In genomic region chr7:1698951-1699350, GRCh38 we compare ENCODE assay signal across 19 cellular contexts. TPM values are rescaled to one million over a fixed set of nuclear protein-coding genes. Genes with fewer than 3 reads are reported as not detected.
A peak's percentile ranks its signal among the peaks of the same experiment; 100 is the strongest.
DNase-seq lines count a peak whose midpoint lies in the region; ATAC-seq, FAIRE-seq and TF ChIP-seq lines count a peak whose summit lies in the region.
"Had no signal": no experiment of that assay in that cellular context is flagged by ENCODE, and none has a peak within 500 bp of the region (broad histone marks: within the 10 kb centered on the region; RNA-seq: fewer than 3 reads in every experiment).

No MANE protein-coding gene starts in this region.

- TF ChIP-seq RAD21 in K562 (CRISPR knock-in tag; conservative IDR thresholded peaks at IDR 0.05 in 1 of 2, IDR thresholded peaks at IDR 0.05 in 1 of 2) = no peak

- no peaks in the 10 kb centered on the region for H3K36me3 ChIP-seq in K562 (ENCODE audit: control insufficient read depth, insufficient read depth, low read length)
- no peaks in the 10 kb centered on the region for H3K36me3 ChIP-seq in osteoblast (ENCODE audit: insufficient read depth, low read length)
- H3K36me3 ChIP-seq: HAP-1 had no signal

- intact Hi-C loops in K562 (cut with micrococcal nuclease) = no loop called here

- no peak overlapping the region for H3K27ac ChIP-seq in K562 (ENCODE audit: extremely low read depth, low read depth, low read length)
- H3K27ac ChIP-seq in osteoblast (ENCODE audit: low read depth, low read length) = no peak overlapping the region
- H3K27ac ChIP-seq: 22Rv1, A549, C4-2B, GM23248 had no signal

- H3K9me3 ChIP-seq in K562 (replicated peaks; ENCODE audit: control insufficient read depth, insufficient read depth, low read depth, low read length) (peaks cover 4% of the 10 kb centered on the region), osteoblast (ENCODE audit: low read depth, low read length) (peaks cover 3% of the 10 kb centered on the region)

- ATAC-seq in activated CD4-positive, CD25-positive, alpha-beta regulatory T cell treated with anti-CD3 and anti-CD28 coated beads, Interleukin-2, amount 50 U/mL, for 24 hours = no peak
- no peak for ATAC-seq in K562
- ATAC-seq: A549 had no signal

- no peak overlapping the region for H3K4me2 ChIP-seq in K562 (ENCODE audit: insufficient read depth, low read length)
- H3K4me2 ChIP-seq in osteoblast (ENCODE audit: insufficient read depth, low read length) = no peak overlapping the region
- H3K4me2 ChIP-seq: A549 had no signal

- no peaks in the 10 kb centered on the region for H3K9me1 ChIP-seq in K562 (ENCODE audit: control insufficient read depth, insufficient read depth, low read length)

- no peak for TF ChIP-seq EP300 in K562 (IDR thresholded peaks at IDR 0.05; ENCODE audit: low read length)

- no peak overlapping the region for H3K9ac ChIP-seq in K562 (ENCODE audit: insufficient read depth in 1 of 2, low read depth in 2 of 2, low read length in 2 of 2)
- H3K9ac ChIP-seq: GM23248 had no signal

- no peak overlapping the region for H3K4me3 ChIP-seq in K562
- H3K4me3 ChIP-seq in osteoblast (ENCODE audit: insufficient read depth, low read length) = no peak overlapping the region
- H3K4me3 ChIP-seq: A549, GM23248, HAP-1 had no signal

- H2AFZ ChIP-seq in K562 (ENCODE audit: low read depth, low read length) (no peak overlapping the region), osteoblast (ENCODE audit: low read length) (no peak overlapping the region)
- H2AFZ ChIP-seq: GM23248 had no signal

- TF ChIP-seq CTCF in K562 (IDR thresholded peaks at IDR 0.05 in 2 of 3, conservative IDR thresholded peaks at IDR 0.05 in 1 of 3; ENCODE audit: insufficient read depth in 2 of 3, low read depth in 1 of 3, low read length in 3 of 3) (no peak), osteoblast (IDR thresholded peaks at IDR 0.05; ENCODE audit: extremely low read depth, low read depth, low read length) (no peak)

- CTCF ChIA-PET in K562 (lab: Yijun Ruan, JAX; ENCODE audit: low intra/inter-chr PET ratio) = no interaction called here

- BruUV-seq in K562 (replicated peaks; lab: Mats Ljungman, UMichigan) = no TSS peak

- in situ Hi-C loops in K562 (cut with MboI) = no loop called here

- FAIRE-seq in K562 (lab: Jason Lieb, UNC) (no peak), urothelium cell line (lab: Jason Lieb, UNC) (peak; percentile 96)
- FAIRE-seq: A549, D721Med, GM12892, GM18507 had no signal

- 34% methylated on average over 6 of the region's 6 CpGs for WGBS in K562 (ENCODE audit: insufficient coverage, low coverage, missing lambda C conversion rate)

- no peak for TF ChIP-seq POLR2A in K562 (conservative IDR thresholded peaks at IDR 0.05)

- H4K20me1 ChIP-seq in K562 (replicated peaks; ENCODE audit: control insufficient read depth, insufficient read depth, low read length) (no peaks in the 10 kb centered on the region), osteoblast (ENCODE audit: insufficient read depth, low read length) (no peaks in the 10 kb centered on the region)

- peak; percentile 2 for DNase-seq in activated CD4-positive, CD25-positive, alpha-beta regulatory T cell treated with anti-CD3 and anti-CD28 coated beads, Interleukin-2, amount 50 U/mL, for 72 hours
- DNase-seq in K562 (ENCODE audit: extremely low read depth in 1 of 4, low spot score in 3 of 4) = no peak
- peak; percentile 2 for DNase-seq in osteoblast (ENCODE audit: insufficient read length, low spot score, missing footprints)
- no peak for DNase-seq in urothelium cell line (ENCODE audit: low spot score)
- no peak for DNase-seq in activated T-cell treated with anti-CD3 and anti-CD28 coated beads for 4 hours
- DNase-seq in stimulated activated CD4-positive, alpha-beta T cell treated with anti-CD3 and anti-CD28 coated beads, Interleukin-1b, Interleukin-23, amount 100 ng/mL, for 48 hours = no peak
- DNase-seq: AML-193, GDM1, GM23248 had no signal

- POLR2A ChIA-PET in K562 (lab: Yijun Ruan, JAX) = interaction anchor here (0.6 kb wide), 1 partner anchor 430 kb away, joined by 4 read pairs; no protein-coding TSS in a partner anchor

- H3K4me1 ChIP-seq in K562 (replicated peaks in 1 of 2; ENCODE audit: control insufficient read depth in 2 of 2, insufficient read depth in 2 of 2, low read length in 2 of 2) (peaks cover 0 to 19% of the 10 kb centered on the region in 2 experiments; a peak in 2 of 5 replicates), osteoblast (ENCODE audit: insufficient read depth, low read length) (no peaks in the 10 kb centered on the region)
- H3K4me1 ChIP-seq: A549, Caco-2, HAP-1 had no signal

- H3K79me2 ChIP-seq in K562 (ENCODE audit: control insufficient read depth, insufficient read depth, low read length) (no peaks in the 10 kb centered on the region), osteoblast (ENCODE audit: insufficient read depth, low read length) (no peaks in the 10 kb centered on the region)

- peaks cover 23 to 75% of the 10 kb centered on the region in 2 experiments; a peak in 4 of 5 replicates for H3K27me3 ChIP-seq in K562 (ENCODE audit: control insufficient read depth in 2 of 2, insufficient read depth in 2 of 2, low read length in 2 of 2)
- no peaks in the 10 kb centered on the region for H3K27me3 ChIP-seq in osteoblast (ENCODE audit: insufficient read depth, low read length)

TF ChIP-seq in K562, 482 proteins besides CTCF, POLR2A, EP300 and RAD21:
- TF ChIP-seq RBM25 (IDR thresholded peaks at IDR 0.05; ENCODE audit: low read depth, low read length, severe bottlenecking) = peak; percentile 24
- TF ChIP-seq ZNF146 (CRISPR knock-in tag; IDR thresholded peaks at IDR 0.05; ENCODE audit: unreplicated experiment) = peak; percentile 86
- TF ChIP-seq XRCC3 (IDR thresholded peaks at IDR 0.05) = no peak

RNA-seq across cellular contexts. Expression of gene ELFN1, which starts 28.9 kb away (rescaled TPM):
- 0.25 TPM in 1 of 2 replicates, not detected in the other for total RNA-seq in K562 (2011; cell fraction: chromatin; rRNA removed; ENCODE audit: low replicate concordance)
- total RNA-seq in K562 (2011; cell fraction: nucleolus; rRNA removed) = 0.39 and 0.67 TPM in 2 replicates
- total RNA-seq in K562 (2011; cell fraction: nucleoplasm; rRNA removed) = 0.07 and 0.31 TPM in 2 replicates
- 0.23 and 0.45 TPM in 2 replicates for total RNA-seq in K562 (2014; rRNA removed)
- total RNA-seq in K562 (2014; rRNA removed; fragmentation: Illumina TruSeq; extraction: Trizol) = 0.04 and 0.06 TPM in 2 replicates
- 0.08 and 0.18 TPM in 2 replicates for total RNA-seq in K562 (2015; rRNA removed; fragmentation: Illumina TruSeq; extraction: Trizol)
- total RNA-seq in K562 (2021) = 0.45 and 0.64 TPM in 2 replicates
- 0.13 and 0.41 TPM in 2 replicates for polyA plus RNA-seq in K562 (2011; rRNA removed)
- 0.44 and 0.81 TPM in 2 replicates for polyA plus RNA-seq in K562 (2011; cell fraction: cytosol; rRNA removed)
- 0.26 and 0.31 TPM in 2 replicates for polyA plus RNA-seq in K562 (2011; cell fraction: nucleus; rRNA removed)
- 0.35 and 0.39 TPM in 2 replicates for polyA plus RNA-seq in K562 (2012)
- polyA plus RNA-seq in K562 (2014; fragmentation: Illumina TruSeq; extraction: Trizol) = 0.06 and 0.28 TPM in 2 replicates
- not detected for polyA plus RNA-seq in K562 (2014; fragmentation: Nextera tagmentation; extraction: Ambion mirVana)
- 0.11 and 0.33 TPM in 2 replicates for polyA plus RNA-seq in K562 (2014; rRNA removed)
- polyA minus RNA-seq in K562 (2011; rRNA and poly(A)+ RNA removed) = 0.07 and 0.15 TPM in 2 replicates
- polyA minus RNA-seq in K562 (2011; cell fraction: cytosol; rRNA and poly(A)+ RNA removed) = 0.38 and 1.0 TPM in 2 replicates
- 0.13 and 0.44 TPM in 2 replicates for polyA minus RNA-seq in K562 (2011; cell fraction: nucleus; rRNA and poly(A)+ RNA removed)
- 12.7 and 14.1 TPM in 2 replicates for total RNA-seq in osteoblast
- total RNA-seq: CD4-positive, alpha-beta T cell had no signal

Comparison
In these comparisons a context has a peak if more than half of its experiments do, and no peak if none do; other contexts are left out.
1. DNase-seq: peak in activated CD4-positive, CD25-positive, alpha-beta regulatory T cell treated with anti-CD3 and anti-CD28 coated beads, Interleukin-2, amount 50 U/mL, for 72 hours (single experiment) and osteoblast (single experiment); none in K562 (0 of 4), urothelium cell line (single experiment), activated T-cell treated with anti-CD3 and anti-CD28 coated beads for 4 hours (single experiment) and stimulated activated CD4-positive, alpha-beta T cell treated with anti-CD3 and anti-CD28 coated beads, Interleukin-1b, Interleukin-23, amount 100 ng/mL, for 48 hours (single experiment).